1 cellular context compared by ENCODE assay signal in the genomic region with DNA sequence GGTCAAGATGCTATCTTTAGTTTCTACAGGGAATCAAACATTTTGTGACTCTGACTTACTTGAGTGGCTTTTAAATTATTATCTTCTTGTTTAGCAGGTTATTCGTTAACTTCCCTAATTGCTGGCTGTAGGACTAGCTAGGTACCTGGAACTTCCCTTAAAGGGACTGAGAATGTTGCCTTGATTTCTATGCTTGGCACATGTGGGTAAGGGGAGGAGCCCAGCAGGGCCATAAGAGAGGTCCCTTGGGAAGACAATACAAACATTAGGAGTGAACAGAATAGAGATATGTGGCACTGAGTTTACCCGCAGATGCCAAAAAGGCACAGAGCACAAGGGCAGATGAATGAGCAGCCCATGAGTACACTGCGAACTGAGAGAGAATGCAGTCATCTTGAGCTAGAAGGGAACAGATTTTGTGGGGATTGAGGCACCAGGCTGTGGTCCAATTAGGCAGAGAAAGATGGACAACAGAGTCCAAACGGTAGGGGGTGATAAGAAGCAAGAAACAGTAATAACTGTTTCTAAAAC.
TF ChIP-seq lines count a peak whose summit lies in the region.

No MANE protein-coding gene starts in this region.

TF ChIP-seq in IMR-90, 13 proteins besides CTCF, POLR2A, EP300 and RAD21:
- TF ChIP-seq NFE2L2 (IDR thresholded peaks at IDR 0.05; ENCODE audit: low read depth, low read length) (no peak), RFX5 (IDR thresholded peaks at IDR 0.05; ENCODE audit: low read depth, low read length) (no peak), CHD1 (IDR thresholded peaks at IDR 0.05; ENCODE audit: low read depth, low read length) (no peak), SMC3 (IDR thresholded peaks at IDR 0.05; ENCODE audit: low read depth, low read length) (no peak), RCOR1 (IDR thresholded peaks at IDR 0.05; ENCODE audit: insufficient replicate concordance, low read length) (no peak), CEBPB (IDR thresholded peaks at IDR 0.05; ENCODE audit: low read depth, low read length) (no peak), BHLHE40 (IDR thresholded peaks at IDR 0.05; ENCODE audit: low read depth, low read length) (no peak), FOS (IDR thresholded peaks at IDR 0.05; ENCODE audit: low read depth, low read length) (no peak), MXI1 (IDR thresholded peaks at IDR 0.05; ENCODE audit: borderline replicate concordance, low read depth, low read length) (no peak), MAFK (IDR thresholded peaks at IDR 0.05; ENCODE audit: low read depth, low read length) (no peak), MAZ (IDR thresholded peaks at IDR 0.05; ENCODE audit: borderline replicate concordance, low read depth, low read length) (no peak)
- TF ChIP-seq, protein P1, sequence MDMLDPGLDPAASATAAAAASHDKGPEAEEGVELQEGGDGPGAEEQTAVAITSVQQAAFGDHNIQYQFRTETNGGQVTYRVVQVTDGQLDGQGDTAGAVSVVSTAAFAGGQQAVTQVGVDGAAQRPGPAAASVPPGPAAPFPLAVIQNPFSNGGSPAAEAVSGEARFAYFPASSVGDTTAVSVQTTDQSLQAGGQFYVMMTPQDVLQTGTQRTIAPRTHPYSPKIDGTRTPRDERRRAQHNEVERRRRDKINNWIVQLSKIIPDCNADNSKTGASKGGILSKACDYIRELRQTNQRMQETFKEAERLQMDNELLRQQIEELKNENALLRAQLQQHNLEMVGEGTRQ (IDR thresholded peaks at IDR 0.05; ENCODE audit: low read depth, low read length) = no peak
- TF ChIP-seq, protein P2, sequence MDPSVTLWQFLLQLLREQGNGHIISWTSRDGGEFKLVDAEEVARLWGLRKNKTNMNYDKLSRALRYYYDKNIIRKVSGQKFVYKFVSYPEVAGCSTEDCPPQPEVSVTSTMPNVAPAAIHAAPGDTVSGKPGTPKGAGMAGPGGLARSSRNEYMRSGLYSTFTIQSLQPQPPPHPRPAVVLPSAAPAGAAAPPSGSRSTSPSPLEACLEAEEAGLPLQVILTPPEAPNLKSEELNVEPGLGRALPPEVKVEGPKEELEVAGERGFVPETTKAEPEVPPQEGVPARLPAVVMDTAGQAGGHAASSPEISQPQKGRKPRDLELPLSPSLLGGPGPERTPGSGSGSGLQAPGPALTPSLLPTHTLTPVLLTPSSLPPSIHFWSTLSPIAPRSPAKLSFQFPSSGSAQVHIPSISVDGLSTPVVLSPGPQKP (IDR thresholded peaks at IDR 0.05; ENCODE audit: borderline replicate concordance, low read depth, low read length) = no peak
